ENCODE assay signal across 8 cellular contexts in genomic region chr18:32760391-32760790, GRCh38. TPM values are rescaled to one million over a fixed set of nuclear protein-coding genes. Genes with fewer than 3 reads are reported as not detected.
DNase-seq lines count a peak whose midpoint lies in the region; ATAC-seq and TF ChIP-seq lines count a peak whose summit lies in the region.

No MANE protein-coding gene starts in this region.

- 0 out of 2 replicates have a peak, but pooled peaks cover 7% of the 10 kb centered on the region for H4K20me1 ChIP-seq in OCI-LY7 (ENCODE audit: insufficient read depth, low read length)

- H3K79me2 ChIP-seq in OCI-LY7 (ENCODE audit: insufficient read depth, low read depth, low read length): no peaks in the 10 kb centered on the region

- peaks cover 0 to 2% (median 0%) of the 10 kb centered on the region in 7 donors for H3K9me3 Mint-ChIP-seq in CD14-positive monocyte

- H3K27me3 ChIP-seq in GM06990 (replicated peaks; ENCODE audit: control insufficient read depth, insufficient read depth, low read length): no peaks in the 10 kb centered on the region

- DNase-seq in GM06990 (ENCODE audit: extremely low read depth, insufficient read length) (peak; percentile 43), OCI-LY7 (ENCODE audit: low spot score) (peak; percentile 91), NCI-H526 treated with DMSO at 0.1 percent for 48 hours (lab: John Stamatoyannopoulos, UW) (no peak), CD14-positive monocyte (ENCODE audit: low spot score) (no peak), AML-193 (lab: John Stamatoyannopoulos, UW) (no peak)
- DNase-seq in activated CD8-positive, alpha-beta memory T cell treated with anti-CD3 and anti-CD28 coated beads, Interleukin-2, amount 50 U/mL, for 48 hours: no peak

- no TSS peak for BruUV-seq in OCI-LY7 (replicated peaks; lab: Mats Ljungman, UMichigan)

- H3K4me2 ChIP-seq in OCI-LY7 (ENCODE audit: low read length): peak overlapping the region; percentile 68

- H3K36me3 ChIP-seq in GM06990 (ENCODE audit: control insufficient read depth, insufficient read depth, low read length) (no peaks in the 10 kb centered on the region), OCI-LY7 (ENCODE audit: insufficient read depth, low read length) (no peaks in the 10 kb centered on the region; the same call in 1 of the 2 replicates)

- TF ChIP-seq CTCF in GM06990 (IDR thresholded peaks at IDR 0.05; ENCODE audit: insufficient read depth, low read length, poor library complexity, severe bottlenecking): no peak
- TF ChIP-seq CTCF in OCI-LY7 (conservative IDR thresholded peaks at IDR 0.05; ENCODE audit: low read length): no peak
- no peak for TF ChIP-seq CTCF in CD14-positive monocyte (IDR thresholded peaks at IDR 0.05)

- H3K27ac ChIP-seq in OCI-LY7 (ENCODE audit: low read depth, low read length, poor library complexity, severe bottlenecking): peak overlapping the region; percentile 75

- no peaks in the 10 kb centered on the region for H3K9me3 ChIP-seq in OCI-LY7 (ENCODE audit: low read length)

- no peaks in the 10 kb centered on the region for H3K27me3 Mint-ChIP-seq in CD14-positive monocyte (ENCODE audit: low read depth in 3 of 3)

- H2AFZ ChIP-seq in OCI-LY7 (ENCODE audit: low read length): no peak overlapping the region

- H3K36me3 Mint-ChIP-seq in CD14-positive monocyte: no peaks in the 10 kb centered on the region

- no peaks in the 10 kb centered on the region for H3K9me2 ChIP-seq in OCI-LY7 (ENCODE audit: insufficient read depth, low read length)

- intact Hi-C loops in OCI-LY7 (cut with micrococcal nuclease; ENCODE audit: unreplicated experiment): loop anchor here (1.0 kb wide), 1 partner anchor 43 kb away; no protein-coding TSS in a partner anchor
- intact Hi-C loops in CD14-positive monocyte (cut with micrococcal nuclease): no loop called here

- no peak overlapping the region for H3K27ac Mint-ChIP-seq in CD14-positive monocyte

- CTCF ChIA-PET in OCI-LY7 (lab: Charles Lee; ENCODE audit: unreplicated experiment): no interaction called here

- H3K4me3 Mint-ChIP-seq in CD14-positive monocyte: no peak overlapping the region

- H3K4me1 ChIP-seq in OCI-LY7 (ENCODE audit: insufficient read depth, low read length, poor library complexity, severe bottlenecking): peaks cover 53% of the 10 kb centered on the region

- H3K4me3 ChIP-seq in GM06990 (replicated peaks; ENCODE audit: low read depth, low read length): no peak overlapping the region
- H3K4me3 ChIP-seq in OCI-LY7 (ENCODE audit: low read depth, low read length, poor library complexity, severe bottlenecking): peak overlapping the region; percentile 41

- no peaks in the 10 kb centered on the region for H3K4me1 Mint-ChIP-seq in CD14-positive monocyte

- POLR2A ChIA-PET in OCI-LY7 (lab: Charles Lee): interaction anchor here (0.7 to 1.3 kb wide), 3 partner anchors 31 to 738 kb away, joined by 3 to 7 read pairs (median 4); no protein-coding TSS in a partner anchor

- ATAC-seq in GM19455 (IDR thresholded peaks at IDR 0.05; ENCODE audit: unreplicated experiment) (peak; percentile 99), HG03039 (IDR thresholded peaks at IDR 0.05; ENCODE audit: unreplicated experiment) (peak; percentile 99)

RNA-seq across cellular contexts. Expression of gene KLHL14, which starts 12.4 kb away (rescaled TPM):
- 1.4 and 2.8 TPM in 2 replicates for total RNA-seq in OCI-LY7 (2014; rRNA removed; shearing (Covaris generic))
- total RNA-seq in OCI-LY7 (2022): 0.33 and 0.57 TPM in 2 replicates
- not detected for polyA plus RNA-seq in CD14-positive monocyte

Comparison
In these comparisons a context has a peak if more than half of its experiments do, and no peak if none do; other contexts are left out.
1. DNase-seq: peak in GM06990 (single experiment) and OCI-LY7 (single experiment); none in NCI-H526 treated with DMSO at 0.1 percent for 48 hours (single experiment), CD14-positive monocyte (single experiment), activated CD8-positive, alpha-beta memory T cell treated with anti-CD3 and anti-CD28 coated beads, Interleukin-2, amount 50 U/mL, for 48 hours (single experiment) and AML-193 (0 of 2).